8 cellular contexts compared by ENCODE assay signal in the genomic region with DNA sequence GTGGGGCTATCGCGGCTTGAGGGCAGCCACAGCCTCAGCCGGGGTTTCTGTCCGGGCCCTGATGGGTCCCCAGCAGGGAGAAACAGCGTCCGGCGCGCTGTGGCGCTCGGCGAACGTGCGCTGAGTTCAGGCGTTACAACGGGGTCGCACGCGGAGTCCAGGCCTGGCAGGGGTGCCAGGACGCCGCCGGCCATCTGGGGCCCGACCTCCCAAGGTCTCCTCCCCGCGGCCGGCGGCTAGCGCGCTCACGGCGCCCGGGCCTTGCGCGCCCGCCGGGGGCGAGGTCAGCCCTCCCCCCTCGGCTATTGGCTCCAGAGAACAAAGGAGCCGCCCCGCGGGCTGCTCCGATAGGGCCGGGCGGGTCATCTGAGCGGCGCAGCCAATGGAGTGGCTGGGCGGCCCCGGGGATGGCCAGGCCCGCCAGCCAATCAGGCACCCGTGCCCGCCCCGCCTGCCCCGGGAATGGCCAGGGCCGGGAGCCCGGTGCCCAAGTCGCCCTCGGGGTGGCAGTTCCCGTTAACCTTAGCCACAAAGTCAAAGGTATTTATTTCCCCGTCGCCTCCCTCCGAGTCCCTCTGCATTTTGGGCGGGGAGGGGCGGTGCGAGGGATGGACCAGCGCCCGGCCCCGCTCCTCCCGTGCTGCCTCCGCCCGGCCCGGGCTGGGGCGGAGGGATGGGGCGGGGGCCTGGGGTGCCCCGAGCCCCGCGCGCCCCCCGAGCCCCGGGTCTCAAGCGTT. TPM values are rescaled to one million over a fixed set of nuclear protein-coding genes. Genes with fewer than 3 reads are reported as not detected.
DNase-seq lines count a peak whose midpoint lies in the region; ATAC-seq and TF ChIP-seq lines count a peak whose summit lies in the region.

A gene (plus strand): TSS at position 478 of the 737 bp plus-strand sequence. CDS start 9,141 bp downstream, outside the sequence.

- peak within 1 kb of the TSS; percentile 95 to 96 (median 95) for H3K4me3 Mint-ChIP-seq in nephron

- peak; percentile 2 for TF ChIP-seq CTCF in RWPE2 (IDR thresholded peaks at IDR 0.05; ENCODE audit: poor library complexity, severe bottlenecking)
- TF ChIP-seq CTCF in fibroblast of the aortic adventitia (IDR thresholded peaks at IDR 0.05; ENCODE audit: insufficient read depth, low read length), result no peak
- no peak for TF ChIP-seq CTCF in nephron (IDR thresholded peaks at IDR 0.05; ENCODE audit: unreplicated experiment in 3 of 3)

- H3K9me3 ChIP-seq in RWPE2 (ENCODE audit: severe bottlenecking), result no peaks in the 10 kb centered on the region

- peak; percentile 96 for ATAC-seq in RWPE2 (ENCODE audit: low read depth)

- H3K4me3 ChIP-seq in H7 (ENCODE audit: insufficient read depth, low read depth, low read length), result peak within 1 kb of the TSS; percentile 96
- peak within 1 kb of the TSS; percentile 63 for H3K4me3 ChIP-seq in RWPE2 (ENCODE audit: severe bottlenecking)
- peak within 1 kb of the TSS; percentile 84 for H3K4me3 ChIP-seq in fibroblast of the aortic adventitia (ENCODE audit: low read depth, low read length)

- peak within 1 kb of the TSS; percentile 80 to 98 (median 95) for H3K27ac Mint-ChIP-seq in nephron

- DNase-seq in ELR (ENCODE audit: low read depth) (peak; percentile 93), H7 (peak; percentile 100), M059J (ENCODE audit: low read depth) (peak; percentile 96), RWPE2 (ENCODE audit: low spot score) (peak; percentile 94), fibroblast of the aortic adventitia (ENCODE audit: low read depth) (peak; percentile 89)
- DNase-seq in activated effector memory CD4-positive, alpha-beta T cell treated with Interleukin-2 at 50 U/mL for 16 hours, result peak; percentile 87
- DNase-seq in stimulated activated naive CD4-positive, alpha-beta T cell treated with Interleukin-2 at 50 U/mL for 16 hours (lab: John Stamatoyannopoulos, UW), result peak; percentile 92

- no peaks in the 10 kb centered on the region for H3K9me3 Mint-ChIP-seq in nephron

- H3K4me1 Mint-ChIP-seq in nephron, result peaks cover 72% of the 10 kb centered on the region

- H3K36me3 ChIP-seq in H7 (replicated peaks; ENCODE audit: control insufficient read depth, insufficient read depth, low read length) (peaks cover 1% of the 10 kb centered on the region), RWPE2 (ENCODE audit: low read depth) (peaks cover 6% of the 10 kb centered on the region; the same call in 1 of the 2 replicates)

- no peaks in the 10 kb centered on the region for H3K27me3 Mint-ChIP-seq in nephron (ENCODE audit: low read depth)

- H3K27me3 ChIP-seq in H7 (ENCODE audit: control insufficient read depth, insufficient read depth, low read length), result no peaks in the 10 kb centered on the region
- H3K27me3 ChIP-seq in RWPE2 (ENCODE audit: insufficient read depth, poor library complexity, severe bottlenecking), result no peaks in the 10 kb centered on the region

- H3K27ac ChIP-seq in RWPE2 (ENCODE audit: poor library complexity, severe bottlenecking), result peak within 1 kb of the TSS; percentile 61

- H3K4me1 ChIP-seq in RWPE2 (ENCODE audit: insufficient read depth, poor library complexity, severe bottlenecking), result peaks cover 11% of the 10 kb centered on the region

- H3K36me3 Mint-ChIP-seq in nephron (ENCODE audit: low read depth), result peaks cover 13% of the 10 kb centered on the region

RNA-seq across cellular contexts. Expression of the gene that starts here (rescaled TPM):
- 44.2 and 56.7 TPM in 2 replicates for total RNA-seq in H7 (2014; rRNA removed; shearing (Covaris generic))
- 2.5 and 5.3 TPM in 2 replicates for total RNA-seq in M059J (2014; rRNA removed; shearing (Covaris generic))
- 2.8 and 4.4 TPM in 2 replicates for total RNA-seq in fibroblast of the aortic adventitia (ENCODE audit: low replicate concordance)

Comparison
In these comparisons a context has a peak if more than half of its experiments do, and no peak if none do; other contexts are left out.
1. Peak in every context shown above with its lines: DNase-seq, ATAC-seq, H3K4me3 ChIP-seq and H3K27ac ChIP-seq.